Comparison of ENCODE assay signal across 1 cellular context in the genomic region with DNA sequence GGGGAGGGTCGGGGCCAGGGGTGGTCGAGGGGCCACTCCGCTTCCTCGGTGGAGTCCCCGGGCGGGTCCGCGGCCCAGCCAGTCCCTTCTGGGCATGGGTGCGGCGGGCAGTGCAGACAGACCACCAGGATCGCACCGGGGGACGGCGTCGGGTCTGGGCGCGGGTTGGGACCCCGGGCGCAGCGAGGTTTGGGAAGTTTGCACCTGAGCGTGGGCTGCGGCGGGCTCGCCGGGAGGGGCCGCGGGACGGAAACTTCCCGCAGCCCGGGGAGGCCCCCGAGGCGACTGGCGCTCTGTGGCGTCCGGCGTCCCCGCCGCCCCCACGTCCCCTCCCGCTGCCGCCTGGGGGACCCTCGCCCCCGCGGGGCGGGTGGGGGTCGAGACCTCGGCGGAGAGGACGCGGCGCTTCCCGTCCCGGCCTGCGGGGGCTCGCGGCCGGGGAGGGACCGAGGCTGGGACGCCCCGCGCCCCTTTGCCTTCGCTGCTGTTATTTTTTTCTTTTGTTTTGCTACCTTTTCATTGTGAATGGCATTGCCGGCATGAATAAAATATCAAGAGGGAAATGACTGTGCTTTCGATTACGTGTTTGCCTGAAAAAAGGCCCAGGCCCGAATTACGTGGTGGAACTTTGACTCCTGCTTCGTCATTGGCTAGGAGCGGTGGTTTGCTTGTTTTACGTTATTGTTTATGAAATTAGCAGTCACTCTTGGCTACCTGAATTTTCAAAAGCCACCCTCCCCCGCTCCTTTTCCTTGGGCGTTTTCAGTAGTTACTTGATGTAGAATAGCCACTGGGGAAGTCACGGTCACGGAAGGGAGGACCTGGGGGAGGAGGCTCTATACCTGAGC.
TF ChIP-seq lines count a peak whose summit lies in the region.

No MANE protein-coding gene starts in this region.

TF ChIP-seq in H1, 55 proteins besides CTCF, POLR2A, EP300 and RAD21 (continued from another document):
- no peak for TF ChIP-seq ASH2L (IDR thresholded peaks at IDR 0.05; ENCODE audit: low read length)
- no peak for TF ChIP-seq BRCA1 (IDR thresholded peaks at IDR 0.05; ENCODE audit: low read depth, low read length)
- no peak for TF ChIP-seq TCF12 (IDR thresholded peaks at IDR 0.05; ENCODE audit: low read depth, low read length)
- TF ChIP-seq, protein P1, sequence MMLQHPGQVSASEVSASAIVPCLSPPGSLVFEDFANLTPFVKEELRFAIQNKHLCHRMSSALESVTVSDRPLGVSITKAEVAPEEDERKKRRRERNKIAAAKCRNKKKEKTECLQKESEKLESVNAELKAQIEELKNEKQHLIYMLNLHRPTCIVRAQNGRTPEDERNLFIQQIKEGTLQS (IDR thresholded peaks at IDR 0.05; ENCODE audit: insufficient read depth, low read depth, low read length), result no peak
- TF ChIP-seq SIX5 (IDR thresholded peaks at IDR 0.05; ENCODE audit: low read depth, low read length), result no peak
- 0 out of 2 replicates have a peak, but pooled peaks have one; percentile 51 for TF ChIP-seq PHF8 (conservative IDR thresholded peaks at IDR 0.05; ENCODE audit: low read depth, low read length)
- no peak for TF ChIP-seq BCL11A (IDR thresholded peaks at IDR 0.05; ENCODE audit: low read depth in 2 of 2, low read length in 2 of 2)
- TF ChIP-seq MAFK (IDR thresholded peaks at IDR 0.05; ENCODE audit: low read depth, low read length), result no peak
- no peak for TF ChIP-seq RNF2 (IDR thresholded peaks at IDR 0.05; ENCODE audit: borderline replicate concordance, low read depth, low read length, missing control alignments, poor library complexity, severe bottlenecking)
- no peak for TF ChIP-seq SUZ12 (IDR thresholded peaks at IDR 0.05; ENCODE audit: low read length)
- TF ChIP-seq, protein P2, sequence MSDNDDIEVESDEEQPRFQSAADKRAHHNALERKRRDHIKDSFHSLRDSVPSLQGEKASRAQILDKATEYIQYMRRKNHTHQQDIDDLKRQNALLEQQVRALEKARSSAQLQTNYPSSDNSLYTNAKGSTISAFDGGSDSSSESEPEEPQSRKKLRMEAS (IDR thresholded peaks at IDR 0.05), result no peak
- no peak for TF ChIP-seq GABPA (IDR thresholded peaks at IDR 0.05; ENCODE audit: borderline replicate concordance, insufficient read depth, low read length)
- TF ChIP-seq BACH1 (IDR thresholded peaks at IDR 0.05; ENCODE audit: low read length), result no peak
- TF ChIP-seq RXRA (IDR thresholded peaks at IDR 0.05; ENCODE audit: insufficient read depth, low read depth, low read length), result no peak
- TF ChIP-seq KDM4A (IDR thresholded peaks at IDR 0.05; ENCODE audit: low read depth, low read length, severe bottlenecking), result peak; percentile 55
- TF ChIP-seq, protein P3, sequence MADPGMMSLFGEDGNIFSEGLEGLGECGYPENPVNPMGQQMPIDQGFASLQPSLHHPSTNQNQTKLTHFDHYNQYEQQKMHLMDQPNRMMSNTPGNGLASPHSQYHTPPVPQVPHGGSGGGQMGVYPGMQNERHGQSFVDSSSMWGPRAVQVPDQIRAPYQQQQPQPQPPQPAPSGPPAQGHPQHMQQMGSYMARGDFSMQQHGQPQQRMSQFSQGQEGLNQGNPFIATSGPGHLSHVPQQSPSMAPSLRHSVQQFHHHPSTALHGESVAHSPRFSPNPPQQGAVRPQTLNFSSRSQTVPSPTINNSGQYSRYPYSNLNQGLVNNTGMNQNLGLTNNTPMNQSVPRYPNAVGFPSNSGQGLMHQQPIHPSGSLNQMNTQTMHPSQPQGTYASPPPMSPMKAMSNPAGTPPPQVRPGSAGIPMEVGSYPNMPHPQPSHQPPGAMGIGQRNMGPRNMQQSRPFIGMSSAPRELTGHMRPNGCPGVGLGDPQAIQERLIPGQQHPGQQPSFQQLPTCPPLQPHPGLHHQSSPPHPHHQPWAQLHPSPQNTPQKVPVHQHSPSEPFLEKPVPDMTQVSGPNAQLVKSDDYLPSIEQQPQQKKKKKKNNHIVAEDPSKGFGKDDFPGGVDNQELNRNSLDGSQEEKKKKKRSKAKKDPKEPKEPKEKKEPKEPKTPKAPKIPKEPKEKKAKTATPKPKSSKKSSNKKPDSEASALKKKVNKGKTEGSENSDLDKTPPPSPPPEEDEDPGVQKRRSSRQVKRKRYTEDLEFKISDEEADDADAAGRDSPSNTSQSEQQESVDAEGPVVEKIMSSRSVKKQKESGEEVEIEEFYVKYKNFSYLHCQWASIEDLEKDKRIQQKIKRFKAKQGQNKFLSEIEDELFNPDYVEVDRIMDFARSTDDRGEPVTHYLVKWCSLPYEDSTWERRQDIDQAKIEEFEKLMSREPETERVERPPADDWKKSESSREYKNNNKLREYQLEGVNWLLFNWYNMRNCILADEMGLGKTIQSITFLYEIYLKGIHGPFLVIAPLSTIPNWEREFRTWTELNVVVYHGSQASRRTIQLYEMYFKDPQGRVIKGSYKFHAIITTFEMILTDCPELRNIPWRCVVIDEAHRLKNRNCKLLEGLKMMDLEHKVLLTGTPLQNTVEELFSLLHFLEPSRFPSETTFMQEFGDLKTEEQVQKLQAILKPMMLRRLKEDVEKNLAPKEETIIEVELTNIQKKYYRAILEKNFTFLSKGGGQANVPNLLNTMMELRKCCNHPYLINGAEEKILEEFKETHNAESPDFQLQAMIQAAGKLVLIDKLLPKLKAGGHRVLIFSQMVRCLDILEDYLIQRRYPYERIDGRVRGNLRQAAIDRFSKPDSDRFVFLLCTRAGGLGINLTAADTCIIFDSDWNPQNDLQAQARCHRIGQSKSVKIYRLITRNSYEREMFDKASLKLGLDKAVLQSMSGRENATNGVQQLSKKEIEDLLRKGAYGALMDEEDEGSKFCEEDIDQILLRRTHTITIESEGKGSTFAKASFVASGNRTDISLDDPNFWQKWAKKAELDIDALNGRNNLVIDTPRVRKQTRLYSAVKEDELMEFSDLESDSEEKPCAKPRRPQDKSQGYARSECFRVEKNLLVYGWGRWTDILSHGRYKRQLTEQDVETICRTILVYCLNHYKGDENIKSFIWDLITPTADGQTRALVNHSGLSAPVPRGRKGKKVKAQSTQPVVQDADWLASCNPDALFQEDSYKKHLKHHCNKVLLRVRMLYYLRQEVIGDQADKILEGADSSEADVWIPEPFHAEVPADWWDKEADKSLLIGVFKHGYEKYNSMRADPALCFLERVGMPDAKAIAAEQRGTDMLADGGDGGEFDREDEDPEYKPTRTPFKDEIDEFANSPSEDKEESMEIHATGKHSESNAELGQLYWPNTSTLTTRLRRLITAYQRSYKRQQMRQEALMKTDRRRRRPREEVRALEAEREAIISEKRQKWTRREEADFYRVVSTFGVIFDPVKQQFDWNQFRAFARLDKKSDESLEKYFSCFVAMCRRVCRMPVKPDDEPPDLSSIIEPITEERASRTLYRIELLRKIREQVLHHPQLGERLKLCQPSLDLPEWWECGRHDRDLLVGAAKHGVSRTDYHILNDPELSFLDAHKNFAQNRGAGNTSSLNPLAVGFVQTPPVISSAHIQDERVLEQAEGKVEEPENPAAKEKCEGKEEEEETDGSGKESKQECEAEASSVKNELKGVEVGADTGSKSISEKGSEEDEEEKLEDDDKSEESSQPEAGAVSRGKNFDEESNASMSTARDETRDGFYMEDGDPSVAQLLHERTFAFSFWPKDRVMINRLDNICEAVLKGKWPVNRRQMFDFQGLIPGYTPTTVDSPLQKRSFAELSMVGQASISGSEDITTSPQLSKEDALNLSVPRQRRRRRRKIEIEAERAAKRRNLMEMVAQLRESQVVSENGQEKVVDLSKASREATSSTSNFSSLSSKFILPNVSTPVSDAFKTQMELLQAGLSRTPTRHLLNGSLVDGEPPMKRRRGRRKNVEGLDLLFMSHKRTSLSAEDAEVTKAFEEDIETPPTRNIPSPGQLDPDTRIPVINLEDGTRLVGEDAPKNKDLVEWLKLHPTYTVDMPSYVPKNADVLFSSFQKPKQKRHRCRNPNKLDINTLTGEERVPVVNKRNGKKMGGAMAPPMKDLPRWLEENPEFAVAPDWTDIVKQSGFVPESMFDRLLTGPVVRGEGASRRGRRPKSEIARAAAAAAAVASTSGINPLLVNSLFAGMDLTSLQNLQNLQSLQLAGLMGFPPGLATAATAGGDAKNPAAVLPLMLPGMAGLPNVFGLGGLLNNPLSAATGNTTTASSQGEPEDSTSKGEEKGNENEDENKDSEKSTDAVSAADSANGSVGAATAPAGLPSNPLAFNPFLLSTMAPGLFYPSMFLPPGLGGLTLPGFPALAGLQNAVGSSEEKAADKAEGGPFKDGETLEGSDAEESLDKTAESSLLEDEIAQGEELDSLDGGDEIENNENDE (IDR thresholded peaks at IDR 0.05; ENCODE audit: insufficient replicate concordance, low read length), result no peak
- TF ChIP-seq, protein P4, sequence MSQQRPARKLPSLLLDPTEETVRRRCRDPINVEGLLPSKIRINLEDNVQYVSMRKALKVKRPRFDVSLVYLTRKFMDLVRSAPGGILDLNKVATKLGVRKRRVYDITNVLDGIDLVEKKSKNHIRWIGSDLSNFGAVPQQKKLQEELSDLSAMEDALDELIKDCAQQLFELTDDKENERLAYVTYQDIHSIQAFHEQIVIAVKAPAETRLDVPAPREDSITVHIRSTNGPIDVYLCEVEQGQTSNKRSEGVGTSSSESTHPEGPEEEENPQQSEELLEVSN (IDR thresholded peaks at IDR 0.05), result no peak
TF ChIP-seq in H1: peak in this region for 4.
